ENCODE assay signal across 14 cellular contexts in genomic region chr5:144139586-144139985, GRCh38. TPM values are rescaled to one million over a fixed set of nuclear protein-coding genes. Genes with fewer than 3 reads are reported as not detected.
DNase-seq lines count a peak whose midpoint lies in the region; ATAC-seq and TF ChIP-seq lines count a peak whose summit lies in the region.
"Had no signal": no experiment of that assay in that cellular context is flagged by ENCODE, and none has a peak within 500 bp of the region (broad histone marks: within the 10 kb centered on the region; RNA-seq: fewer than 3 reads in every experiment).

No MANE protein-coding gene starts in this region.

- H3K9me3 ChIP-seq in AG04450 (ENCODE audit: control insufficient read depth, insufficient read depth, low read length) = no peaks in the 10 kb centered on the region
- H3K9me3 ChIP-seq in GM23248 (ENCODE audit: low read depth) = no peaks in the 10 kb centered on the region
- no peaks in the 10 kb centered on the region for H3K9me3 ChIP-seq in effector memory CD4-positive, alpha-beta T cell (ENCODE audit: control insufficient read depth, low read length)
- H3K9me3 ChIP-seq in upper lobe of right lung = no peaks in the 10 kb centered on the region
- H3K9me3 ChIP-seq: ovary had no signal

- H3K79me2 ChIP-seq in GM23248 (ENCODE audit: insufficient read depth) = no peaks in the 10 kb centered on the region

- H3K9ac ChIP-seq in GM23248 = no peak overlapping the region

- intact Hi-C loops in upper lobe of right lung (cut with DNase I) = no loop called here

- H3K27ac ChIP-seq in AG04450 (ENCODE audit: low read depth, low read length) (no peak overlapping the region), GM23248 (peak overlapping the region; percentile 1; the same call in 1 of the 2 replicates), upper lobe of right lung (no peak overlapping the region)
- H3K27ac ChIP-seq in effector memory CD4-positive, alpha-beta T cell (ENCODE audit: insufficient read depth, low read length, poor library complexity, severe bottlenecking) = no peak overlapping the region
- H3K27ac ChIP-seq: ovary had no signal

- CTCF ChIA-PET in AG04450 (lab: Charles Lee) = interaction anchor here (0.8 to 1.0 kb wide), 2 partner anchors 153 to 735 kb away, joined by 3 read pairs; no protein-coding TSS in a partner anchor

- TF ChIP-seq CTCF in AG04450 (IDR thresholded peaks at IDR 0.05; ENCODE audit: low read depth, low read length) (peak; percentile 31), upper lobe of right lung (IDR thresholded peaks at IDR 0.05) (no peak)

- no peaks in the 10 kb centered on the region for H4K20me1 ChIP-seq in GM23248 (ENCODE audit: insufficient read depth)

- H3K4me3 ChIP-seq in AG04450 (ENCODE audit: low read depth, low read length) (no peak overlapping the region), GM23248 (no peak overlapping the region), upper lobe of right lung (no peak overlapping the region)
- H3K4me3 ChIP-seq in effector memory CD4-positive, alpha-beta T cell (ENCODE audit: insufficient read depth, low read depth, low read length, poor library complexity, severe bottlenecking) = no peak overlapping the region
- H3K4me3 ChIP-seq: ovary had no signal

- H3K4me2 ChIP-seq in GM23248 (ENCODE audit: unreplicated experiment) = no peak overlapping the region

- no peak for ATAC-seq in upper lobe of right lung
- ATAC-seq: activated CD8-positive, alpha-beta memory T cell treated with anti-CD3 and anti-CD28 coated beads, Interleukin-2, amount 10 ng/mL, durations not matched to agents 7 days and 5 days; HepG2 had no signal

- POLR2A ChIA-PET in AG04450 (lab: Yijun Ruan, JAX) = no interaction called here

- peak overlapping the region; percentile 64 for H2AFZ ChIP-seq in GM23248

- H3K4me1 ChIP-seq in GM23248 (ENCODE audit: insufficient read depth) (peaks cover 39% of the 10 kb centered on the region), upper lobe of right lung (no peaks in the 10 kb centered on the region)
- H3K4me1 ChIP-seq in effector memory CD4-positive, alpha-beta T cell (ENCODE audit: control insufficient read depth, insufficient read depth, low read length, poor library complexity, severe bottlenecking) = no peaks in the 10 kb centered on the region

- H3F3A ChIP-seq in GM23248 (ENCODE audit: insufficient read depth) = peaks cover 7% of the 10 kb centered on the region

- H3K9me2 ChIP-seq in GM23248 (ENCODE audit: insufficient read depth) = no peaks in the 10 kb centered on the region

- WGBS in GM23248 (ENCODE audit: low coverage in 1 of 2, low lambda C conversion rate in 2 of 2, missing lambda C conversion rate in 2 of 2), 2 experiments = 12 to 14% methylated on average over 5 of the region's 5 CpGs

- H3K36me3 ChIP-seq in GM23248 (ENCODE audit: low read depth) = no peaks in the 10 kb centered on the region
- no peaks in the 10 kb centered on the region for H3K36me3 ChIP-seq in effector memory CD4-positive, alpha-beta T cell (ENCODE audit: control insufficient read depth, insufficient read depth, low read length)
- H3K36me3 ChIP-seq in upper lobe of right lung = no peaks in the 10 kb centered on the region
- H3K36me3 ChIP-seq: ovary had no signal

- in situ Hi-C loops in GM23248 (cut with MboI) = no loop called here

- H3K27me3 ChIP-seq in AG04450 (ENCODE audit: control insufficient read depth, insufficient read depth, low read length) = no peaks in the 10 kb centered on the region
- no peaks in the 10 kb centered on the region for H3K27me3 ChIP-seq in GM23248 (replicated peaks; ENCODE audit: insufficient read depth)
- no peaks in the 10 kb centered on the region for H3K27me3 ChIP-seq in effector memory CD4-positive, alpha-beta T cell (replicated peaks; ENCODE audit: control insufficient read depth, insufficient read depth, low read length, poor library complexity, severe bottlenecking)
- no peaks in the 10 kb centered on the region for H3K27me3 ChIP-seq in upper lobe of right lung
- H3K27me3 ChIP-seq: ovary had no signal

- DNase-seq in AG04450 (ENCODE audit: low read depth, low spot score) (no peak), GM23248 (peak; percentile 71), fibroblast of gingiva (ENCODE audit: low read depth) (peak; percentile 62), midbrain (lab: John Stamatoyannopoulos, UW) (peak; percentile 20), upper lobe of right lung (no peak), CD1c-positive myeloid dendritic cell (ENCODE audit: extremely low spot score) (no peak)
- DNase-seq in effector memory CD4-positive, alpha-beta T cell = no peak
- no peak for DNase-seq in activated effector memory CD4-positive, alpha-beta T cell treated with Interleukin-2 at 50 U/mL for 16 hours
- DNase-seq: activated CD4-positive, CD25-positive, alpha-beta regulatory T cell; activated CD8-positive, alpha-beta memory T cell treated with anti-CD3 and anti-CD28 coated beads, Interleukin-2, amount 10 ng/mL, durations not matched to agents 7 days and 5 days; NCI-H345; ovary; T-helper 1 cell had no signal

RNA-seq across cellular contexts. Expression of gene YIPF5, which starts 30.9 kb away (rescaled TPM):
- polyA plus RNA-seq in AG04450 (2011; rRNA removed) (94.0 and 142 TPM in 2 replicates), GM23248 (2016; fragmentation: Nextera tagmentation; extraction: Ambion mirVana) (235 and 236 TPM in 2 replicates)
- polyA minus RNA-seq in AG04450 (2011; rRNA and poly(A)+ RNA removed) = 113 and 134 TPM in 2 replicates
- total RNA-seq in GM23248 (2014; rRNA removed; shearing (Covaris generic)) = 174 and 201 TPM in 2 replicates
- 47.6 TPM for total RNA-seq in upper lobe of right lung

RNA-seq across cellular contexts. Expression of gene KCTD16, which starts 31.1 kb away (rescaled TPM):
- 0.38 and 0.42 TPM in 2 replicates for polyA plus RNA-seq in AG04450 (2011; rRNA removed)
- polyA minus RNA-seq in AG04450 (2011; rRNA and poly(A)+ RNA removed) = 1.00 and 1.1 TPM in 2 replicates
- 0.65 and 1.0 TPM in 2 replicates for total RNA-seq in GM23248 (2014; rRNA removed; shearing (Covaris generic))
- polyA plus RNA-seq in GM23248 (2016; fragmentation: Nextera tagmentation; extraction: Ambion mirVana) = 0.25 and 0.34 TPM in 2 replicates
- total RNA-seq in upper lobe of right lung = 5.1 TPM

Comparison
In these comparisons a context has a peak if more than half of its experiments do, and no peak if none do; other contexts are left out.
1. DNase-seq: peak in GM23248 (single experiment), fibroblast of gingiva (single experiment) and midbrain (single experiment); none in AG04450 (single experiment), effector memory CD4-positive, alpha-beta T cell (0 of 3), activated effector memory CD4-positive, alpha-beta T cell treated with Interleukin-2 at 50 U/mL for 16 hours (single experiment), upper lobe of right lung (single experiment) and CD1c-positive myeloid dendritic cell (single experiment).